12 cellular contexts compared by ENCODE assay signal in genomic region chr13:40340368-40341085, GRCh38.
A peak's percentile ranks its signal among the peaks of the same experiment; 100 is the strongest.
DNase-seq lines count a peak whose midpoint lies in the region; ATAC-seq and TF ChIP-seq lines count a peak whose summit lies in the region.
"Had no signal": no experiment of that assay in that cellular context is flagged by ENCODE, and none has a peak within 500 bp of the region (broad histone marks: within the 10 kb centered on the region; RNA-seq: fewer than 3 reads in every experiment).

No MANE protein-coding gene starts in this region.

- H3K4me3 Mint-ChIP-seq in activated T-helper 2 cell treated with anti-CD3 and anti-CD28 coated beads, Interferon-gamma antibody, Interleukin-2, Interleukin-4, amounts not matched to agents 10 μg/mL and 5 μg/mL and 100 μg/mL, durations not matched to agents 14 hours and 24 hours and 36 hours (ENCODE audit: low read depth) = no peak overlapping the region
- H3K4me3 Mint-ChIP-seq: activated CD8-positive, alpha-beta T cell treated with anti-CD3 and anti-CD28 coated beads for 36 hours; T-helper 2 cell treated with Interferon-gamma antibody and Interleukin-4, amounts not matched to agents 5 μg/mL and 100 μg/mL, for 36 hours had no signal

- intact Hi-C loops in activated T-helper 2 cell treated with anti-CD3 and anti-CD28 coated beads, Interferon-gamma antibody, Interleukin-2, Interleukin-4, amounts not matched to agents 10 μg/mL and 5 μg/mL and 100 μg/mL, durations not matched to agents 14 hours and 24 hours and 36 hours (cut with micrococcal nuclease) = no loop called here

- H3K27me3 Mint-ChIP-seq in activated T-helper 2 cell treated with anti-CD3 and anti-CD28 coated beads, Interferon-gamma antibody, Interleukin-2, Interleukin-4, amounts not matched to agents 10 μg/mL and 5 μg/mL and 100 μg/mL, durations not matched to agents 14 hours and 24 hours and 36 hours (ENCODE audit: low read depth) = peaks cover 2% of the 10 kb centered on the region
- H3K27me3 Mint-ChIP-seq: activated CD8-positive, alpha-beta T cell treated with anti-CD3 and anti-CD28 coated beads for 36 hours had no signal

- DNase-seq in HT-29 (ENCODE audit: low spot score) (peak; percentile 78), foreskin melanocyte (peak; percentile 64), retina (peak; percentile 39), NCI-H1694 (lab: John Stamatoyannopoulos, UW) (no peak)
- DNase-seq in activated CD8-positive, alpha-beta memory T cell treated with anti-CD3 and anti-CD28 coated beads for 24 hours = no peak
- no peak for DNase-seq in activated T-helper 2 cell treated with anti-CD3 and anti-CD28 coated beads, Interferon-gamma antibody, Interleukin-2, Interleukin-4, amounts not matched to agents 10 μg/mL and 5 μg/mL and 100 μg/mL, durations not matched to agents 14 hours and 24 hours and 36 hours (ENCODE audit: low spot score)
- DNase-seq: activated CD8-positive, alpha-beta T cell treated with anti-CD3 and anti-CD28 coated beads for 36 hours; activated naive CD4-positive, alpha-beta T cell treated with Interleukin-2 at 50 U/mL for 16 hours; cerebellar nuclear complex had no signal

- peaks cover 1% of the 10 kb centered on the region for H3K4me1 Mint-ChIP-seq in activated T-helper 2 cell treated with anti-CD3 and anti-CD28 coated beads, Interferon-gamma antibody, Interleukin-2, Interleukin-4, amounts not matched to agents 10 μg/mL and 5 μg/mL and 100 μg/mL, durations not matched to agents 14 hours and 24 hours and 36 hours (ENCODE audit: low read depth)

- peak; percentile 71 for ATAC-seq in SK-N-SH treated with all-trans-retinoic acid at 6 μM for 48 hours
- ATAC-seq: activated CD8-positive, alpha-beta T cell treated with anti-CD3 and anti-CD28 coated beads for 36 hours; sciatic nerve had no signal

- no peaks in the 10 kb centered on the region for H3K36me3 Mint-ChIP-seq in activated T-helper 2 cell treated with anti-CD3 and anti-CD28 coated beads, Interferon-gamma antibody, Interleukin-2, Interleukin-4, amounts not matched to agents 10 μg/mL and 5 μg/mL and 100 μg/mL, durations not matched to agents 14 hours and 24 hours and 36 hours (ENCODE audit: low read depth)

- H3K9me3 Mint-ChIP-seq in activated T-helper 2 cell treated with anti-CD3 and anti-CD28 coated beads, Interferon-gamma antibody, Interleukin-2, Interleukin-4, amounts not matched to agents 10 μg/mL and 5 μg/mL and 100 μg/mL, durations not matched to agents 14 hours and 24 hours and 36 hours = no peaks in the 10 kb centered on the region
- H3K9me3 Mint-ChIP-seq: activated CD8-positive, alpha-beta T cell treated with anti-CD3 and anti-CD28 coated beads for 36 hours; T-helper 2 cell treated with Interferon-gamma antibody and Interleukin-4, amounts not matched to agents 5 μg/mL and 100 μg/mL, for 36 hours had no signal

- H3K27ac Mint-ChIP-seq in activated T-helper 2 cell treated with anti-CD3 and anti-CD28 coated beads, Interferon-gamma antibody, Interleukin-2, Interleukin-4, amounts not matched to agents 10 μg/mL and 5 μg/mL and 100 μg/mL, durations not matched to agents 14 hours and 24 hours and 36 hours = no peak overlapping the region
- H3K27ac Mint-ChIP-seq: activated CD8-positive, alpha-beta T cell treated with anti-CD3 and anti-CD28 coated beads for 36 hours; T-helper 2 cell treated with Interferon-gamma antibody and Interleukin-4, amounts not matched to agents 5 μg/mL and 100 μg/mL, for 36 hours had no signal

TF ChIP-seq in SK-N-SH treated with all-trans-retinoic acid at 6 μM for 48 hours, 23 proteins besides CTCF, POLR2A, EP300 and RAD21:
- TF ChIP-seq, protein P1, sequence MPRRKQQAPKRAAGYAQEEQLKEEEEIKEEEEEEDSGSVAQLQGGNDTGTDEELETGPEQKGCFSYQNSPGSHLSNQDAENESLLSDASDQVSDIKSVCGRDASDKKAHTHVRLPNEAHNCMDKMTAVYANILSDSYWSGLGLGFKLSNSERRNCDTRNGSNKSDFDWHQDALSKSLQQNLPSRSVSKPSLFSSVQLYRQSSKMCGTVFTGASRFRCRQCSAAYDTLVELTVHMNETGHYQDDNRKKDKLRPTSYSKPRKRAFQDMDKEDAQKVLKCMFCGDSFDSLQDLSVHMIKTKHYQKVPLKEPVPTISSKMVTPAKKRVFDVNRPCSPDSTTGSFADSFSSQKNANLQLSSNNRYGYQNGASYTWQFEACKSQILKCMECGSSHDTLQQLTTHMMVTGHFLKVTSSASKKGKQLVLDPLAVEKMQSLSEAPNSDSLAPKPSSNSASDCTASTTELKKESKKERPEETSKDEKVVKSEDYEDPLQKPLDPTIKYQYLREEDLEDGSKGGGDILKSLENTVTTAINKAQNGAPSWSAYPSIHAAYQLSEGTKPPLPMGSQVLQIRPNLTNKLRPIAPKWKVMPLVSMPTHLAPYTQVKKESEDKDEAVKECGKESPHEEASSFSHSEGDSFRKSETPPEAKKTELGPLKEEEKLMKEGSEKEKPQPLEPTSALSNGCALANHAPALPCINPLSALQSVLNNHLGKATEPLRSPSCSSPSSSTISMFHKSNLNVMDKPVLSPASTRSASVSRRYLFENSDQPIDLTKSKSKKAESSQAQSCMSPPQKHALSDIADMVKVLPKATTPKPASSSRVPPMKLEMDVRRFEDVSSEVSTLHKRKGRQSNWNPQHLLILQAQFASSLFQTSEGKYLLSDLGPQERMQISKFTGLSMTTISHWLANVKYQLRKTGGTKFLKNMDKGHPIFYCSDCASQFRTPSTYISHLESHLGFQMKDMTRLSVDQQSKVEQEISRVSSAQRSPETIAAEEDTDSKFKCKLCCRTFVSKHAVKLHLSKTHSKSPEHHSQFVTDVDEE (CRISPR knock-in tag; IDR thresholded peaks at IDR 0.05) = no peak
- TF ChIP-seq, protein P2, sequence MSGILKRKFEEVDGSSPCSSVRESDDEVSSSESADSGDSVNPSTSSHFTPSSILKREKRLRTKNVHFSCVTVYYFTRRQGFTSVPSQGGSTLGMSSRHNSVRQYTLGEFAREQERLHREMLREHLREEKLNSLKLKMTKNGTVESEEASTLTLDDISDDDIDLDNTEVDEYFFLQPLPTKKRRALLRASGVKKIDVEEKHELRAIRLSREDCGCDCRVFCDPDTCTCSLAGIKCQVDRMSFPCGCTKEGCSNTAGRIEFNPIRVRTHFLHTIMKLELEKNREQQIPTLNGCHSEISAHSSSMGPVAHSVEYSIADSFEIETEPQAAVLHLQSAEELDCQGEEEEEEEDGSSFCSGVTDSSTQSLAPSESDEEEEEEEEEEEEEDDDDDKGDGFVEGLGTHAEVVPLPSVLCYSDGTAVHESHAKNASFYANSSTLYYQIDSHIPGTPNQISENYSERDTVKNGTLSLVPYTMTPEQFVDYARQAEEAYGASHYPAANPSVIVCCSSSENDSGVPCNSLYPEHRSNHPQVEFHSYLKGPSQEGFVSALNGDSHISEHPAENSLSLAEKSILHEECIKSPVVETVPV (CRISPR knock-in tag; IDR thresholded peaks at IDR 0.05) = no peak
- TF ChIP-seq ESRRG (CRISPR knock-in tag; IDR thresholded peaks at IDR 0.05) = no peak
- no peak for TF ChIP-seq ZC3H10 (CRISPR knock-in tag; IDR thresholded peaks at IDR 0.05)

Comparison
In these comparisons a context has a peak if more than half of its experiments do, and no peak if none do; other contexts are left out.
1. DNase-seq: peak in HT-29 (single experiment), foreskin melanocyte (single experiment) and retina (single experiment); none in NCI-H1694 (single experiment), activated CD8-positive, alpha-beta memory T cell treated with anti-CD3 and anti-CD28 coated beads for 24 hours (single experiment) and activated T-helper 2 cell treated with anti-CD3 and anti-CD28 coated beads, Interferon-gamma antibody, Interleukin-2, Interleukin-4, amounts not matched to agents 10 μg/mL and 5 μg/mL and 100 μg/mL, durations not matched to agents 14 hours and 24 hours and 36 hours (single experiment).